In the genomic region with DNA sequence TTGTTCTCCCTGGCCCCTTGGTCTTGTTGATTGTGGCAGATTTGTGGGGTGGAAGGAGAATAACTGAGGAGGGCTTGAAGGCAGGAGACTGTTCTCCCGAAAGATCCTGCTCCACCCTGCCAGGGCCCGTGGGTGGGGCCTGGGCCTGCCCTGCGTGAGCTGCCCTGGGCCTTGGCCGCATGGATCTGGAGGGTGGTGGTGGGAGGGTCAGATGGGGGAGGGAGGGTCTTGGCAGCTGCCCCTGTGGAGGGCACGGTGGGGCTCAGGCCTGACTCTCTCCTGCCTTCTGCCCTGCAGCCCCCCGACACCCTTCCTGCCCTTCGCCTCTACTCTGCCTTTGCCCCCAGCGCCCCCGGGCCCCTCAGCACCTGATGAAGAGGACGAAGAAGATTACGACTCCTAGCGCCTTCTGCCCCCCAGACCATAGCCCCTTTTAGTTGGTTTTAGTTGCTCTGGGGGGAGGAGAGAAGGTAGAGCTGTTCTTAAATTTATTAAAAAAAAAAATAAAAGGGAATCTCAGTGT, we compare ENCODE assay signal across 12 cellular contexts. TPM values are rescaled to one million over a fixed set of nuclear protein-coding genes. Genes with fewer than 3 reads are reported as not detected.
DNase-seq lines count a peak whose midpoint lies in the region; ATAC-seq and TF ChIP-seq lines count a peak whose summit lies in the region.
"Had no signal": no experiment of that assay in that cellular context is flagged by ENCODE, and none has a peak within 500 bp of the region (broad histone marks: within the 10 kb centered on the region; RNA-seq: fewer than 3 reads in every experiment).

No MANE protein-coding gene starts in this region.

- H3K36me3 ChIP-seq in CD8-positive, alpha-beta memory T cell (ENCODE audit: insufficient read depth, low read length) = peaks cover 16% of the 10 kb centered on the region
- H3K36me3 ChIP-seq in NT2/D1 (ENCODE audit: insufficient read depth, insufficient read length, low read length) = peaks cover 60% of the 10 kb centered on the region

- H3K4me3 ChIP-seq in CD8-positive, alpha-beta memory T cell (ENCODE audit: low read length) = no peak overlapping the region
- H3K4me3 ChIP-seq in NT2/D1 (ENCODE audit: insufficient read length, low read depth) = no peak overlapping the region

- no peak for ATAC-seq in effector memory CD8-positive, alpha-beta T cell (replicated peaks)
- ATAC-seq in HG03159 (IDR thresholded peaks at IDR 0.05; ENCODE audit: unreplicated experiment) = no peak
- ATAC-seq: esophagus mucosa had no signal

- H3K27me3 ChIP-seq in CD8-positive, alpha-beta memory T cell (ENCODE audit: insufficient read depth, low read length, poor library complexity, severe bottlenecking) = no peaks in the 10 kb centered on the region
- peaks cover 6% of the 10 kb centered on the region for H3K27me3 ChIP-seq in NT2/D1 (ENCODE audit: insufficient read depth, insufficient read length)
- H3K27me3 ChIP-seq: testis had no signal

- peak overlapping the region; percentile 9 for H3K9ac ChIP-seq in NT2/D1 (ENCODE audit: insufficient read length, low read depth)

- H3K9me3 ChIP-seq in CD8-positive, alpha-beta memory T cell (ENCODE audit: low read length) = no peaks in the 10 kb centered on the region
- H3K9me3 ChIP-seq in NT2/D1 (ENCODE audit: insufficient read depth, low read length) = no peaks in the 10 kb centered on the region
- H3K9me3 ChIP-seq: testis had no signal

- DNase-seq in CD8-positive, alpha-beta memory T cell = no peak
- no peak for DNase-seq in NT2/D1 (ENCODE audit: low read depth, low spot score)
- no peak for DNase-seq in effector memory CD8-positive, alpha-beta T cell
- no peak for DNase-seq in osteocyte (ENCODE audit: extremely low spot score, unreplicated experiment)
- DNase-seq in 8988T = no peak
- DNase-seq in DMS153 (lab: John Stamatoyannopoulos, UW) = no peak
- DNase-seq: activated naive CD4-positive, alpha-beta T cell; testis had no signal

- H3K9me3 Mint-ChIP-seq in CD8-positive, alpha-beta memory T cell = no peaks in the 10 kb centered on the region
- no peaks in the 10 kb centered on the region for H3K9me3 Mint-ChIP-seq in effector memory CD8-positive, alpha-beta T cell
- H3K9me3 Mint-ChIP-seq in osteocyte (ENCODE audit: unreplicated experiment) = no peaks in the 10 kb centered on the region

- no peak for TF ChIP-seq CTCF in osteocyte (IDR thresholded peaks at IDR 0.05)

- POLR2A ChIA-PET in CD8-positive, alpha-beta memory T cell (lab: Charles Lee) = interaction anchor here (0.7 to 1.3 kb wide), 4 partner anchors 31 to 161 kb away, joined by 3 to 4 read pairs (median 3); partner anchors contain the start of gene CCDC85B

- H3K4me1 ChIP-seq in CD8-positive, alpha-beta memory T cell (ENCODE audit: insufficient read depth, low read length) = peaks cover 35% of the 10 kb centered on the region
- peaks cover 31% of the 10 kb centered on the region for H3K4me1 ChIP-seq in NT2/D1 (ENCODE audit: insufficient read depth, insufficient read length)

- CTCF ChIA-PET in CD8-positive, alpha-beta memory T cell (lab: Charles Lee) = interaction anchor here (1.0 to 3.4 kb wide), 3 partner anchors 31 to 36 kb away, joined by 3 to 17 read pairs (median 11); partner anchors contain the start of genes CCDC85B and FIBP

- peak overlapping the region in 5 of 7 donors; percentile 72 to 94 (median 92) for H3K4me3 Mint-ChIP-seq in CD8-positive, alpha-beta memory T cell
- H3K4me3 Mint-ChIP-seq in effector memory CD8-positive, alpha-beta T cell = peak overlapping the region; percentile 91 to 92
- peak overlapping the region; percentile 88 for H3K4me3 Mint-ChIP-seq in osteocyte (ENCODE audit: unreplicated experiment)

- H3K4me1 Mint-ChIP-seq in CD8-positive, alpha-beta memory T cell = peaks cover 24 to 52% (median 28%) of the 10 kb centered on the region in 3 donors
- H3K4me1 Mint-ChIP-seq in effector memory CD8-positive, alpha-beta T cell (ENCODE audit: low read depth in 2 of 2) = peaks cover 24 to 26% of the 10 kb centered on the region in 2 donors
- peaks cover 23% of the 10 kb centered on the region for H3K4me1 Mint-ChIP-seq in osteocyte (ENCODE audit: unreplicated experiment)

- peaks cover 0 to 1% of the 10 kb centered on the region in 2 donors for H3K27me3 Mint-ChIP-seq in CD8-positive, alpha-beta memory T cell
- no peaks in the 10 kb centered on the region for H3K27me3 Mint-ChIP-seq in effector memory CD8-positive, alpha-beta T cell
- no peaks in the 10 kb centered on the region for H3K27me3 Mint-ChIP-seq in osteocyte (ENCODE audit: unreplicated experiment)

- H3K36me3 Mint-ChIP-seq in CD8-positive, alpha-beta memory T cell = peaks cover 4 to 49% (median 6%) of the 10 kb centered on the region in 3 donors
- H3K36me3 Mint-ChIP-seq in effector memory CD8-positive, alpha-beta T cell (ENCODE audit: insufficient read depth) = peaks cover 55% of the 10 kb centered on the region
- H3K36me3 Mint-ChIP-seq in osteocyte (ENCODE audit: unreplicated experiment) = peaks cover 23% of the 10 kb centered on the region

- H3K27ac Mint-ChIP-seq in CD8-positive, alpha-beta memory T cell = peak overlapping the region in 2 of 8 donors; percentile 54 to 55
- peak overlapping the region in 1 of 2 donors; percentile 25 for H3K27ac Mint-ChIP-seq in effector memory CD8-positive, alpha-beta T cell
- no peak overlapping the region for H3K27ac Mint-ChIP-seq in osteocyte (ENCODE audit: unreplicated experiment)

- no peak overlapping the region for H3K27ac ChIP-seq in CD8-positive, alpha-beta memory T cell (ENCODE audit: low read depth, low read length)

RNA-seq across cellular contexts. Expression of gene DRAP1, which starts 1.9 kb away (rescaled TPM):
- 100 to 1,000 TPM in 1 of 2 experiments, 10 to 100 TPM in 1; 94.6 to 103 TPM for total RNA-seq in CD8-positive, alpha-beta memory T cell
- polyA plus RNA-seq in CD8-positive, alpha-beta memory T cell = 115 TPM
- 106 and 107 TPM in 2 replicates for total RNA-seq in osteocyte

RNA-seq across cellular contexts. Expression of gene C11orf68, which starts 2.2 kb away (rescaled TPM):
- 10 to 100 TPM; 18.7 to 21.4 TPM for total RNA-seq in CD8-positive, alpha-beta memory T cell
- 70.3 TPM for polyA plus RNA-seq in CD8-positive, alpha-beta memory T cell
- total RNA-seq in osteocyte = 81.2 and 83.5 TPM in 2 replicates

RNA-seq across cellular contexts. Expression of gene FOSL1, which starts 20.9 kb away (rescaled TPM):
- 10 to 100 TPM; 26.4 to 26.9 TPM for total RNA-seq in CD8-positive, alpha-beta memory T cell
- polyA plus RNA-seq in CD8-positive, alpha-beta memory T cell = 0.51 TPM
- total RNA-seq in osteocyte = 37.2 and 38.0 TPM in 2 replicates

RNA-seq across cellular contexts. Expression of gene TSGA10IP, which starts 24.2 kb away (rescaled TPM):
- not detected for total RNA-seq in CD8-positive, alpha-beta memory T cell
- not detected for polyA plus RNA-seq in CD8-positive, alpha-beta memory T cell
- not detected in 2 replicates for total RNA-seq in osteocyte
- total RNA-seq: esophagus mucosa; liver; T-helper 1 cell treated with Interleukin-12 subunit alpha and Interleukin-12 subunit beta and Interleukin-4 antibody, amounts not matched to agents 30 ng/mL and 1 ng/mL, for 36 hours had no signal

RNA-seq across cellular contexts. Expression of gene CCDC85B, which starts 30.6 kb away (rescaled TPM):
- 10 to 100 TPM; 81.3 to 86.7 TPM for total RNA-seq in CD8-positive, alpha-beta memory T cell
- polyA plus RNA-seq in CD8-positive, alpha-beta memory T cell = 94.4 TPM
- total RNA-seq in osteocyte = 35.2 and 39.0 TPM in 2 replicates
